In the genomic region with DNA sequence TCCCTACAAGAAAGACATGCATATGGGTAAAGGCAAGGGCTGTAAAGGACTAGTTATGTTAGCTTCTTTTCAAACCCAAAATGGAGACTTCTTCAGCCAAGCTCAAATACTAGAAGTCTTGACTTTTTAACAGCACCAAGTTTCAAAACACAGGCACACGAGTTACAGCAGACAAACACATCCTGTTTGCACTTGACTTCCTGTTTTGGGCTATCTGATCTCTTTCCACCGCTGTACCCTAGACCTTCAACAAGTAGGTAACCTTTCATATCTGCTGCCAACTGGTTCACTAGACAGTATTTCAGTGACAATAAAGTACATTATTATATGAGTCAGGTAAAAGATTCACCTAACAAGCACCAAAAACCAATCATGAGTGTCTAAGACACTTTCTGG, we compare ENCODE assay signal across 8 cellular contexts. TPM values are rescaled to one million over a fixed set of nuclear protein-coding genes. Genes with fewer than 3 reads are reported as not detected.
DNase-seq lines count a peak whose midpoint lies in the region; ATAC-seq and FAIRE-seq lines count a peak whose summit lies in the region.

No MANE protein-coding gene starts in this region.

- peak overlapping the region; percentile 3 for H3K27ac ChIP-seq in epithelial cell of prostate
- peak overlapping the region; percentile 80 to 90 for H3K27ac ChIP-seq in small intestine (ENCODE audit: low read depth in 1 of 2, low read length in 1 of 2)

- H3K36me3 ChIP-seq in small intestine (ENCODE audit: control insufficient read depth in 2 of 2, insufficient read depth in 2 of 2, low read length in 2 of 2), result no peaks in the 10 kb centered on the region

- no peaks in the 10 kb centered on the region for H3K27me3 ChIP-seq in small intestine (ENCODE audit: control insufficient read depth in 2 of 2, insufficient read depth in 2 of 2, low read length in 2 of 2)

- WGBS in small intestine, 3 donors, result 0 to 8% (median 0%) methylated on average over 2 of the region's 2 CpGs

- ATAC-seq in GM18517 (IDR thresholded peaks at IDR 0.05; ENCODE audit: unreplicated experiment) (peak; percentile 72), HG02610 (IDR thresholded peaks at IDR 0.05; ENCODE audit: unreplicated experiment) (peak; percentile 38)

- H3K4me1 ChIP-seq in small intestine (ENCODE audit: control insufficient read depth in 2 of 2, insufficient read depth in 1 of 2, low read depth in 1 of 2, low read length in 1 of 2), result peaks cover 6 to 23% of the 10 kb centered on the region in 2 donors

- peak; percentile 75 for DNase-seq in SIG-M5 treated with dmso at 0.1 percent for 504 hours (lab: John Stamatoyannopoulos, UW; ENCODE audit: unreplicated experiment)
- no peak for DNase-seq in epithelial cell of prostate (ENCODE audit: low read depth, low spot score)
- peak; percentile 77 for DNase-seq in small intestine
- no peak for DNase-seq in dedifferentiated amniotic fluid mesenchymal stem cell (ENCODE audit: extremely low spot score)
- no peak for DNase-seq in nucleus accumbens (lab: John Stamatoyannopoulos, UW)
- no peak for DNase-seq in NK-92 treated with Interleukin-12 subunit alpha and Interleukin-12 subunit beta, amount 100 ng/mL, for 24 hours (lab: John Stamatoyannopoulos, UW)

- no peak overlapping the region for H3K4me3 ChIP-seq in small intestine (ENCODE audit: low read depth in 1 of 2, low read length in 2 of 2)

- FAIRE-seq in small intestine (lab: Jason Lieb, UNC), result no peak

- no peaks in the 10 kb centered on the region for H3K9me3 ChIP-seq in small intestine (ENCODE audit: control insufficient read depth, low read depth)

RNA-seq across cellular contexts. Expression of a gene that starts 12.3 kb away (rescaled TPM):
- 10 to 100 TPM in 2 of 3 donors, 1 to 10 TPM in 1; 10.0 to 18.5 (median 15.2) TPM for polyA plus RNA-seq in small intestine

Comparison
In these comparisons a context has a peak if more than half of its experiments do, and no peak if none do; other contexts are left out.
1. DNase-seq: peak in SIG-M5 treated with dmso at 0.1 percent for 504 hours (single experiment) and small intestine (single experiment); none in epithelial cell of prostate (single experiment), dedifferentiated amniotic fluid mesenchymal stem cell (single experiment), nucleus accumbens (0 of 56) and NK-92 treated with Interleukin-12 subunit alpha and Interleukin-12 subunit beta, amount 100 ng/mL, for 24 hours (single experiment).